25 cellular contexts compared by ENCODE assay signal in genomic region chr3:183317271-183317670, GRCh38.
"Had no signal": no experiment of that assay in that cellular context is flagged by ENCODE, and none has a peak within 500 bp of the region (broad histone marks: within the 10 kb centered on the region; RNA-seq: fewer than 3 reads in every experiment).

No MANE protein-coding gene starts in this region.

- H3K27me3 Mint-ChIP-seq: activated CD8-positive, alpha-beta memory T cell treated with anti-CD3 and anti-CD28 coated beads, Interleukin-2, amount 10 ng/mL, durations not matched to agents 7 days and 5 days; brain had no signal

- H3K36me3 Mint-ChIP-seq: activated naive CD4-positive, alpha-beta T cell treated with anti-CD3 and anti-CD28 coated beads, Interleukin-2, amount 50 U/mL, for 72 hours had no signal

- H3K9me3 Mint-ChIP-seq: activated naive CD4-positive, alpha-beta T cell treated with anti-CD3 and anti-CD28 coated beads, Interleukin-2, amount 50 U/mL, for 72 hours; activated naive CD8-positive, alpha-beta T cell treated with anti-CD3 and anti-CD28 coated beads, Interleukin-2, amount 50 U/mL, for 24 hours; activated T-cell treated with anti-CD3 and anti-CD28 coated beads, Interleukin-2, amount 50 U/mL, for 4 hours; brain; T-helper 1 cell treated with Interleukin-12 subunit alpha and Interleukin-12 subunit beta and Interleukin-4 antibody, amounts not matched to agents 30 μg/mL and 1 μg/mL, for 36 hours had no signal

- H3K27ac Mint-ChIP-seq: activated CD8-positive, alpha-beta memory T cell treated with anti-CD3 and anti-CD28 coated beads, Interleukin-2, amount 10 ng/mL, durations not matched to agents 7 days and 5 days; activated CD8-positive, alpha-beta T cell treated with anti-CD3 and anti-CD28 coated beads, Interleukin-2, amount 10 ng/mL, durations not matched to agents 7 days and 5 days; activated naive CD4-positive, alpha-beta T cell treated with anti-CD3 and anti-CD28 coated beads, Interleukin-2, amount 50 U/mL, for 72 hours; activated naive CD8-positive, alpha-beta T cell treated with anti-CD3 and anti-CD28 coated beads, Interleukin-2, amount 50 U/mL, for 24 hours; brain; T-helper 1 cell treated with Interleukin-12 subunit alpha and Interleukin-12 subunit beta and Interleukin-4 antibody, amounts not matched to agents 30 μg/mL and 1 μg/mL, for 36 hours had no signal

- H3K4me3 Mint-ChIP-seq: activated CD8-positive, alpha-beta memory T cell treated with anti-CD3 and anti-CD28 coated beads, Interleukin-2, amount 10 ng/mL, durations not matched to agents 7 days and 5 days; activated CD8-positive, alpha-beta T cell treated with anti-CD3 and anti-CD28 coated beads, Interleukin-2, amount 10 ng/mL, durations not matched to agents 7 days and 5 days; activated naive CD8-positive, alpha-beta T cell treated with anti-CD3 and anti-CD28 coated beads, Interleukin-2, amount 50 U/mL, for 24 hours; activated T-cell treated with anti-CD3 and anti-CD28 coated beads, Interleukin-2, amount 50 U/mL, for 4 hours; brain; T-helper 1 cell treated with Interleukin-12 subunit alpha and Interleukin-12 subunit beta and Interleukin-4 antibody, amounts not matched to agents 30 μg/mL and 1 μg/mL, for 36 hours had no signal

- DNase-seq: activated CD4-positive, alpha-beta T cell treated with anti-CD3 and anti-CD28 coated beads for 48 hours; activated CD4-positive, alpha-beta T cell treated with anti-CD3 and anti-CD28 coated beads, Interleukin-2, amount 50 U/mL, for 4 hours; activated CD4-positive, CD25-positive, alpha-beta regulatory T cell treated with anti-CD3 and anti-CD28 coated beads, Interleukin-2, amount 50 U/mL, for 72 hours; activated CD8-positive, alpha-beta memory T cell treated with anti-CD3 and anti-CD28 coated beads, Interleukin-2, amount 10 ng/mL, durations not matched to agents 7 days and 5 days; activated CD8-positive, alpha-beta T cell treated with anti-CD3 and anti-CD28 coated beads, Interleukin-2, amount 10 ng/mL, durations not matched to agents 7 days and 5 days; activated effector memory CD4-positive, alpha-beta T cell treated with anti-CD3 and anti-CD28 coated beads, Interleukin-2, amount 50 U/mL, for 16 hours; activated naive CD4-positive, alpha-beta T cell treated with Interleukin-2 at 50 U/mL for 16 hours; activated naive CD8-positive, alpha-beta T cell treated with anti-CD3 and anti-CD28 coated beads, Interleukin-2, amount 50 U/mL, for 24 hours; activated T-cell treated with anti-CD3 and anti-CD28 coated beads, Interleukin-2, amount 50 U/mL, for 4 hours; amygdala; KBM-7; NCI-H1092; NCI-H1417 treated with DMSO at 0.1 percent for 48 hours; NCI-H1694; NCI-H2029; NCI-H2107; NCI-H345; NCI-H510A; NCI-H526 treated with DMSO at 0.1 percent for 48 hours; NCI-H82; RPMI8226; SHP77 treated with DMSO at 0.1 percent for 48 hours had no signal

- ATAC-seq: activated CD8-positive, alpha-beta memory T cell treated with anti-CD3 and anti-CD28 coated beads, Interleukin-2, amount 10 ng/mL, durations not matched to agents 7 days and 5 days; activated CD8-positive, alpha-beta T cell treated with anti-CD3 and anti-CD28 coated beads, Interleukin-2, amount 10 ng/mL, durations not matched to agents 7 days and 5 days; activated naive CD4-positive, alpha-beta T cell treated with anti-CD3 and anti-CD28 coated beads, Interleukin-2, amount 50 U/mL, for 72 hours; activated naive CD8-positive, alpha-beta T cell treated with anti-CD3 and anti-CD28 coated beads, Interleukin-2, amount 50 U/mL, for 24 hours; activated T-cell treated with anti-CD3 and anti-CD28 coated beads, Interleukin-2, amount 50 U/mL, for 4 hours had no signal

- H3K4me1 Mint-ChIP-seq: brain had no signal
